ENCODE assay signal across 14 cellular contexts in the genomic region with DNA sequence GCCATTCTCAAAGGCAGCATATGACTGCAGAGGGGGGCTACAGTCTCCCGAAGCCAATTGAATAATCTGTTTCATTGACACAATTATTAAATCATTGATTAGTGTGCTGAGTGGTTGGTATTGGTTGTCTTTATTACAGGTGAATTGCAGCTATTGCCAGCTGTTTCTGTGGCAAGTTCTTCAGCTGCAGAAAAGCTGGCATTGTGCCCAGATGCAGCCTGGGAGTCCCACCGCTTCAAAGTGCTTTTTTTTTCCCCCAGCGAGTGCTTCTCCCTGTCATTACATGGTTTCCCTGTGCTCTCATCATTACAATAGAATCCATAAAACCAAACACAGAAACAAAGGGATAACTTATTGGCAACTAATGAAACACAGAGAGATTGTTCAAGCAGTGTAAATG.
DNase-seq lines count a peak whose midpoint lies in the region; ATAC-seq, FAIRE-seq and TF ChIP-seq lines count a peak whose summit lies in the region.
"Had no signal": no experiment of that assay in that cellular context is flagged by ENCODE, and none has a peak within 500 bp of the region (broad histone marks: within the 10 kb centered on the region; RNA-seq: fewer than 3 reads in every experiment).

No MANE protein-coding gene starts in this region.

- no peak overlapping the region for H3K18ac ChIP-seq in trophoblast cell (ENCODE audit: low read length)

- H3K23ac ChIP-seq in trophoblast cell (ENCODE audit: low read length), result no peak overlapping the region

- no peak overlapping the region for H4K12ac ChIP-seq in trophoblast cell (ENCODE audit: low read depth, low read length)

- H3K9ac ChIP-seq in trophoblast cell (ENCODE audit: low read length), result no peak overlapping the region

- no peak for TF ChIP-seq POLR2A in GM12892 (IDR thresholded peaks at IDR 0.05; ENCODE audit: low read depth, low read length)

- no peaks in the 10 kb centered on the region for H3K36me3 Mint-ChIP-seq in activated CD8-positive, alpha-beta memory T cell treated with anti-CD3 and anti-CD28 coated beads, Interleukin-2, amount 10 ng/mL, durations not matched to agents 7 days and 5 days

- H3K4me3 ChIP-seq in choroid plexus epithelial cell (ENCODE audit: low read depth, low read length) (no peak overlapping the region), trophoblast cell (ENCODE audit: low read depth, low read length) (no peak overlapping the region)
- H3K4me3 ChIP-seq: gastroesophageal sphincter, right atrium auricular region had no signal

- no peak overlapping the region for H3K14ac ChIP-seq in trophoblast cell (ENCODE audit: low read length)

- no peak overlapping the region for H2BK12ac ChIP-seq in trophoblast cell (ENCODE audit: low read length)

- H3K9me3 ChIP-seq in trophoblast cell (ENCODE audit: insufficient read depth, low read depth, low read length), result no peaks in the 10 kb centered on the region
- H3K9me3 ChIP-seq: gastroesophageal sphincter, right atrium auricular region had no signal

- no peaks in the 10 kb centered on the region for H3K27me3 Mint-ChIP-seq in activated CD8-positive, alpha-beta memory T cell treated with anti-CD3 and anti-CD28 coated beads, Interleukin-2, amount 10 ng/mL, durations not matched to agents 7 days and 5 days
- H3K27me3 Mint-ChIP-seq: activated T-cell treated with anti-CD3 and anti-CD28 coated beads, Interleukin-2, amount 50 U/mL, for 24 hours had no signal

- no peaks in the 10 kb centered on the region for H3K4me1 Mint-ChIP-seq in activated CD8-positive, alpha-beta memory T cell treated with anti-CD3 and anti-CD28 coated beads, Interleukin-2, amount 10 ng/mL, durations not matched to agents 7 days and 5 days

- no peak overlapping the region for H3K4me2 ChIP-seq in trophoblast cell (ENCODE audit: low read length)

- DNase-seq in COR-L47 (lab: John Stamatoyannopoulos, UW) (peak; percentile 97), NCI-H1092 (lab: John Stamatoyannopoulos, UW) (peak; percentile 82), NCI-H345 (lab: John Stamatoyannopoulos, UW) (peak; percentile 95), choroid plexus epithelial cell (ENCODE audit: low read depth) (peak; percentile 54), GM12892 (ENCODE audit: insufficient read length) (no peak), trophoblast cell (no peak)
- no peak for DNase-seq in activated CD8-positive, alpha-beta memory T cell treated with anti-CD3 and anti-CD28 coated beads, Interleukin-2, amount 10 ng/mL, durations not matched to agents 7 days and 5 days
- DNase-seq: activated T-cell treated with anti-CD3 and anti-CD28 coated beads, Interleukin-2, amount 50 U/mL, for 24 hours; effector CD8-positive, alpha-beta T cell; HCEC 1CT had no signal

- H3K9me3 Mint-ChIP-seq in activated CD8-positive, alpha-beta memory T cell treated with anti-CD3 and anti-CD28 coated beads, Interleukin-2, amount 10 ng/mL, durations not matched to agents 7 days and 5 days (ENCODE audit: low read depth), result no peaks in the 10 kb centered on the region
- H3K9me3 Mint-ChIP-seq: activated T-cell treated with anti-CD3 and anti-CD28 coated beads, Interleukin-2, amount 50 U/mL, for 24 hours had no signal

- no peak overlapping the region for H2BK5ac ChIP-seq in trophoblast cell (ENCODE audit: low read depth, low read length, poor library complexity)

- H2AFZ ChIP-seq in trophoblast cell (ENCODE audit: insufficient read depth, low read length, poor library complexity), result no peak overlapping the region

- no peak overlapping the region for H4K91ac ChIP-seq in trophoblast cell (ENCODE audit: low read depth, low read length)

- H2AK5ac ChIP-seq in trophoblast cell (ENCODE audit: low read length), result no peak overlapping the region

- no peaks in the 10 kb centered on the region for H3K4me1 ChIP-seq in trophoblast cell (ENCODE audit: control insufficient read depth in 1 of 2, insufficient read depth in 2 of 2, low read length in 2 of 2)
- H3K4me1 ChIP-seq: gastroesophageal sphincter, right atrium auricular region had no signal

- no CpG with 5 or more reads among the region's 3 CpGs for WGBS in trophoblast cell (ENCODE audit: extremely low coverage, insufficient coverage, insufficient read length)

- CTCF ChIA-PET in activated CD8-positive, alpha-beta memory T cell treated with anti-CD3 and anti-CD28 coated beads, Interleukin-2, amount 10 ng/mL, durations not matched to agents 7 days and 5 days (lab: Charles Lee), result no interaction called here

- H3K27ac Mint-ChIP-seq in activated CD8-positive, alpha-beta memory T cell treated with anti-CD3 and anti-CD28 coated beads, Interleukin-2, amount 10 ng/mL, durations not matched to agents 7 days and 5 days, result no peak overlapping the region
- H3K27ac Mint-ChIP-seq: activated T-cell treated with anti-CD3 and anti-CD28 coated beads, Interleukin-2, amount 50 U/mL, for 24 hours had no signal

- no peak for ATAC-seq in HG02970 (IDR thresholded peaks at IDR 0.05; ENCODE audit: low FRiP score, unreplicated experiment)
- no peak for ATAC-seq in activated CD8-positive, alpha-beta memory T cell treated with anti-CD3 and anti-CD28 coated beads, Interleukin-2, amount 10 ng/mL, durations not matched to agents 7 days and 5 days
- ATAC-seq: activated CD4-positive, CD25-positive, alpha-beta regulatory T cell treated with anti-CD3 and anti-CD28 coated beads, Interleukin-2, amount 50 U/mL, for 24 hours; gastroesophageal sphincter had no signal

- H3K36me3 ChIP-seq in trophoblast cell (ENCODE audit: control insufficient read depth in 1 of 2, insufficient read depth in 2 of 2, low read length in 2 of 2), result no peaks in the 10 kb centered on the region
- H3K36me3 ChIP-seq: gastroesophageal sphincter, right atrium auricular region had no signal

- no peak for TF ChIP-seq CTCF in choroid plexus epithelial cell (conservative IDR thresholded peaks at IDR 0.05; ENCODE audit: low read depth, low read length)

- FAIRE-seq in GM12892 (lab: Jason Lieb, UNC), result no peak

- H2BK120ac ChIP-seq in trophoblast cell (ENCODE audit: insufficient read depth, low read length, poor library complexity), result no peak overlapping the region

- no peak overlapping the region for H3K4ac ChIP-seq in trophoblast cell (ENCODE audit: low read depth, low read length)

- H3K27ac ChIP-seq in trophoblast cell (ENCODE audit: low read depth, low read length), result no peak overlapping the region
- H3K27ac ChIP-seq: gastroesophageal sphincter, right atrium auricular region had no signal

- H3K4me3 Mint-ChIP-seq in activated CD8-positive, alpha-beta memory T cell treated with anti-CD3 and anti-CD28 coated beads, Interleukin-2, amount 10 ng/mL, durations not matched to agents 7 days and 5 days, result no peak overlapping the region
- H3K4me3 Mint-ChIP-seq: activated T-cell treated with anti-CD3 and anti-CD28 coated beads, Interleukin-2, amount 50 U/mL, for 24 hours had no signal

- H3K79me1 ChIP-seq in trophoblast cell (ENCODE audit: low read length), result no peaks in the 10 kb centered on the region

- no peaks in the 10 kb centered on the region for H3K27me3 ChIP-seq in trophoblast cell (ENCODE audit: insufficient read depth, low read length)
- H3K27me3 ChIP-seq: gastroesophageal sphincter, right atrium auricular region had no signal

- no peak overlapping the region for H4K8ac ChIP-seq in trophoblast cell (ENCODE audit: low read depth, low read length)

- H3K79me2 ChIP-seq in trophoblast cell (ENCODE audit: control insufficient read depth, insufficient read depth, low read length, poor library complexity), result no peaks in the 10 kb centered on the region

Comparison
In these comparisons a context has a peak if more than half of its experiments do, and no peak if none do; other contexts are left out.
1. DNase-seq: peak in COR-L47 (single experiment), NCI-H1092 (single experiment), NCI-H345 (single experiment) and choroid plexus epithelial cell (single experiment); none in activated CD8-positive, alpha-beta memory T cell treated with anti-CD3 and anti-CD28 coated beads, Interleukin-2, amount 10 ng/mL, durations not matched to agents 7 days and 5 days (single experiment), GM12892 (single experiment) and trophoblast cell (0 of 2).